ENCODE assay signal across 9 cellular contexts in genomic region chr15:49421991-49422390, GRCh38. TPM values are rescaled to one million over a fixed set of nuclear protein-coding genes. Genes with fewer than 3 reads are reported as not detected.
A peak's percentile ranks its signal among the peaks of the same experiment; 100 is the strongest.
DNase-seq lines count a peak whose midpoint lies in the region; ATAC-seq and TF ChIP-seq lines count a peak whose summit lies in the region.
"Had no signal": no experiment of that assay in that cellular context is flagged by ENCODE, and none has a peak within 500 bp of the region (broad histone marks: within the 10 kb centered on the region; RNA-seq: fewer than 3 reads in every experiment).

No MANE protein-coding gene starts in this region.

- CTCF ChIA-PET in AG04450 (lab: Charles Lee) = interaction anchor here (0.6 to 6.4 kb wide), 31 partner anchors 8 to 1329 kb away, joined by 3 to 145 read pairs (median 4); partner anchors contain the start of genes COPS2 and SHC4

- TF ChIP-seq CTCF in AG04450 (IDR thresholded peaks at IDR 0.05; ENCODE audit: low read depth, low read length) (peak; percentile 84), GM13976 (IDR thresholded peaks at IDR 0.05; ENCODE audit: borderline replicate concordance, control extremely low read depth, extremely low read depth, insufficient read depth, missing control alignments) (peak; percentile 59), WI38 (IDR thresholded peaks at IDR 0.05; ENCODE audit: low read depth, low read length) (peak; percentile 87), epithelial cell of proximal tubule (conservative IDR thresholded peaks at IDR 0.05; ENCODE audit: low read depth, low read length) (peak; percentile 75), upper lobe of left lung (IDR thresholded peaks at IDR 0.05) (peak; percentile 70 to 91 (median 79))

- H3K4me1 ChIP-seq in upper lobe of left lung = no peaks in the 10 kb centered on the region

- TF ChIP-seq POLR2A in upper lobe of left lung (IDR thresholded peaks at IDR 0.05) = no peak

- no peaks in the 10 kb centered on the region for H3K36me3 ChIP-seq in upper lobe of left lung

- TF ChIP-seq EP300 in upper lobe of left lung (IDR thresholded peaks at IDR 0.05) = no peak

- peak; percentile 34 for DNase-seq in AG04450 (ENCODE audit: low read depth, low spot score)
- DNase-seq in GM13976 (ENCODE audit: low spot score) = peak; percentile 38
- peak; percentile 33 for DNase-seq in NCI-H1105 treated with DMSO at 0.1 percent for 48 hours (lab: John Stamatoyannopoulos, UW)
- peak; percentile 13 for DNase-seq in epithelial cell of proximal tubule (ENCODE audit: low read depth)
- DNase-seq in myocyte (ENCODE audit: low read depth) = peak; percentile 79
- peak in 1 of 2 donors; percentile 93 for DNase-seq in upper lobe of left lung

- ATAC-seq in upper lobe of left lung (ENCODE audit: low FRiP score in 2 of 2) (peak; percentile 86 to 87), GM21717 (IDR thresholded peaks at IDR 0.05; ENCODE audit: unreplicated experiment) (no peak)

- H3K27ac ChIP-seq in AG04450 (ENCODE audit: low read depth, low read length) = no peak overlapping the region
- no peak overlapping the region for H3K27ac ChIP-seq in upper lobe of left lung
- H3K27ac ChIP-seq: HL-60 had no signal

- WGBS in upper lobe of left lung, 2 donors = 15 to 21% methylated on average over 9 of the region's 9 CpGs

- in situ Hi-C loops in GM13976 (cut with MboI; ENCODE audit: low sequenced_read_pairs, unreplicated experiment) = no loop called here

- POLR2A ChIA-PET in AG04450 (lab: Yijun Ruan, JAX) = interaction anchor here (0.6 to 2.8 kb wide), 3 partner anchors 186 to 629 kb away, joined by 3 to 15 read pairs (median 7); no protein-coding TSS in a partner anchor

- 0 out of 2 replicates have a peak, but pooled peaks cover 3% of the 10 kb centered on the region for H3K9me3 ChIP-seq in AG04450 (ENCODE audit: control insufficient read depth, insufficient read depth, low read length)
- no peaks in the 10 kb centered on the region for H3K9me3 ChIP-seq in upper lobe of left lung

- H3K27me3 ChIP-seq in AG04450 (ENCODE audit: control insufficient read depth, insufficient read depth, low read length) (no peaks in the 10 kb centered on the region), upper lobe of left lung (no peaks in the 10 kb centered on the region)

- H3K4me3 ChIP-seq in AG04450 (ENCODE audit: low read depth, low read length) = no peak overlapping the region
- no peak overlapping the region for H3K4me3 ChIP-seq in WI38 (ENCODE audit: low read depth, low read length)
- H3K4me3 ChIP-seq in epithelial cell of proximal tubule (ENCODE audit: low read depth, low read length) = peak overlapping the region; percentile 5
- H3K4me3 ChIP-seq in upper lobe of left lung = peak overlapping the region in 2 of 4 donors; percentile 27 to 36

RNA-seq across cellular contexts. Expression of gene FGF7, which starts 1.1 kb away (rescaled TPM):
- polyA plus RNA-seq in AG04450 (2011; rRNA removed) = 113 and 175 TPM in 2 replicates
- 105 and 197 TPM in 2 replicates for polyA minus RNA-seq in AG04450 (2011; rRNA and poly(A)+ RNA removed)
- 0.07 TPM in 1 of 2 replicates, not detected in the other for total RNA-seq in epithelial cell of proximal tubule
- 39.2 and 69.2 TPM in 2 replicates for total RNA-seq in myocyte
- 23.7 TPM for polyA plus RNA-seq in myocyte (2012)
- total RNA-seq in upper lobe of left lung = 10 to 100 TPM in 3 of 6 donors, 1 to 10 TPM in 3; 7.2 to 33.7 (median 9.4) TPM
